1 cellular context compared by ENCODE assay signal in genomic region chr2:130371723-130372054, GRCh38.
TF ChIP-seq lines count a peak whose summit lies in the region.

No MANE protein-coding gene starts in this region.

TF ChIP-seq in WTC11, 78 proteins besides CTCF, POLR2A, EP300 and RAD21 (continued from another document):
- TF ChIP-seq AR (CRISPR knock-in tag; IDR thresholded peaks at IDR 0.05): no peak
- no peak for TF ChIP-seq TEAD1 (CRISPR knock-in tag; IDR thresholded peaks at IDR 0.05)
- TF ChIP-seq HMGXB4 (CRISPR knock-in tag; IDR thresholded peaks at IDR 0.05): no peak
- no peak for TF ChIP-seq TCF7 (CRISPR knock-in tag; IDR thresholded peaks at IDR 0.05; ENCODE audit: low read depth)
- no peak for TF ChIP-seq ZNF512 (CRISPR knock-in tag; IDR thresholded peaks at IDR 0.05; ENCODE audit: borderline replicate concordance)
- no peak for TF ChIP-seq ZMAT4 (CRISPR knock-in tag; IDR thresholded peaks at IDR 0.05)
- TF ChIP-seq FOXP1 (CRISPR knock-in tag; IDR thresholded peaks at IDR 0.05; ENCODE audit: borderline replicate concordance): no peak
- no peak for TF ChIP-seq ELF4 (CRISPR knock-in tag; IDR thresholded peaks at IDR 0.05; ENCODE audit: low read depth)
- no peak for TF ChIP-seq ZNF219 (CRISPR knock-in tag; IDR thresholded peaks at IDR 0.05; ENCODE audit: borderline replicate concordance)
TF ChIP-seq in WTC11: peak in this region for 0.
